In the genomic region with DNA sequence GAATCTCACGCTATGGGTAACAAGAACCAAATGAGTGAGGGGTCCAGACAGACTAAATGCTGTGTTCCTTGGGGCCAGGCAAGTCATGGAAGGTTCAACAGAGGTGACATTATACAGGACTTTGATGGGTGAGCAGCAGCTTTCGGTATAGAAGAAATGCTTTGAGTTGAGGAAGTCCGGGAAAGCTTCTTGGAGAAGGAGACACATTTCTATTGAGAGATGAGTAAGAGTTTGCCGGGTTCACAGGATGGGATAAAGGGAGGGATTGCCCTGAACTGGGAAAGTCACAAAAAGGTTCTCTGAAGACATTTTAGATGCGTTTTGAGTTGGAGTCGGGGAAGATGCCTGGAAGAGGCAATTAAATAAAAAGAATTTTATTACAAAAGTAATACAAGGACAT, we compare ENCODE assay signal across 9 cellular contexts. TPM values are rescaled to one million over a fixed set of nuclear protein-coding genes. Genes with fewer than 3 reads are reported as not detected.
A peak's percentile ranks its signal among the peaks of the same experiment; 100 is the strongest.
DNase-seq lines count a peak whose midpoint lies in the region; TF ChIP-seq lines count a peak whose summit lies in the region.
"Had no signal": no experiment of that assay in that cellular context is flagged by ENCODE, and none has a peak within 500 bp of the region (broad histone marks: within the 10 kb centered on the region; RNA-seq: fewer than 3 reads in every experiment).

No MANE protein-coding gene starts in this region.

- H3K36me3 Mint-ChIP-seq in Calu3 (ENCODE audit: insufficient read depth, unreplicated experiment), result peaks cover 19% of the 10 kb centered on the region

- H3K4me1 ChIP-seq in parathyroid adenoma, result no peaks in the 10 kb centered on the region

- no peaks in the 10 kb centered on the region for H3K9me3 ChIP-seq in parathyroid adenoma (ENCODE audit: control insufficient read depth, low read length)

- DNase-seq in Calu3 (no peak), RKO (ENCODE audit: low spot score) (peak; percentile 54), epithelial cell of esophagus (ENCODE audit: low read depth) (no peak), NCI-H2107 (lab: John Stamatoyannopoulos, UW) (no peak), NCI-H524 treated with DMSO at 0.1 percent for 48 hours (lab: John Stamatoyannopoulos, UW) (no peak), DMS153 (lab: John Stamatoyannopoulos, UW) (no peak), NCI-H2227 treated with DMSO at 0.1 percent for 48 hours (lab: John Stamatoyannopoulos, UW) (no peak)

- CTCF ChIA-PET in Calu3 (lab: Charles Lee), result interaction anchor here (0.6 to 1.5 kb wide), 2 partner anchors 209 to 263 kb away, joined by 4 read pairs; no protein-coding TSS in a partner anchor

- H3K79me2 ChIP-seq in parathyroid adenoma, result no peaks in the 10 kb centered on the region

- H3K4me3 ChIP-seq in epithelial cell of esophagus (ENCODE audit: low read length) (peak overlapping the region; percentile 68), parathyroid adenoma (ENCODE audit: low read depth, low read length) (peak overlapping the region; percentile 79)

- TF ChIP-seq CTCF in Calu3 (IDR thresholded peaks at IDR 0.05; ENCODE audit: unreplicated experiment) (no peak), epithelial cell of esophagus (IDR thresholded peaks at IDR 0.05; ENCODE audit: insufficient read depth, low read depth, low read length, missing control alignments) (no peak), parathyroid adenoma (IDR thresholded peaks at IDR 0.05) (no peak)

- no peaks in the 10 kb centered on the region for H3K9me3 Mint-ChIP-seq in Calu3 (ENCODE audit: low read depth, unreplicated experiment)

- peak overlapping the region; percentile 91 for H2AFZ ChIP-seq in parathyroid adenoma

- H3K9ac ChIP-seq in parathyroid adenoma, result no peak overlapping the region

- H3K27ac Mint-ChIP-seq in Calu3 (ENCODE audit: unreplicated experiment), result peak overlapping the region; percentile 24

- no peaks in the 10 kb centered on the region for H3K36me3 ChIP-seq in parathyroid adenoma (ENCODE audit: control insufficient read depth, insufficient read depth, low read length)

- peaks cover 18% of the 10 kb centered on the region for H3K27me3 Mint-ChIP-seq in Calu3 (ENCODE audit: unreplicated experiment)

- no peak overlapping the region for H3K27ac ChIP-seq in parathyroid adenoma
- H3K27ac ChIP-seq: epithelial cell of prostate had no signal

- TSS peak; percentile 83 for BruUV-seq in Calu3 (replicated peaks; lab: Mats Ljungman, UMichigan)

- H3K4me3 Mint-ChIP-seq in Calu3 (ENCODE audit: low read depth, unreplicated experiment), result peak overlapping the region; percentile 61

- intact Hi-C loops in Calu3 (cut with micrococcal nuclease; ENCODE audit: unreplicated experiment), result no loop called here

- peak overlapping the region; percentile 93 for H3K4me2 ChIP-seq in parathyroid adenoma (ENCODE audit: low read length)

- no peaks in the 10 kb centered on the region for H3K27me3 ChIP-seq in parathyroid adenoma (ENCODE audit: control insufficient read depth, insufficient read depth, low read length)

- H3K4me1 Mint-ChIP-seq in Calu3 (ENCODE audit: low read depth, unreplicated experiment), result peaks cover 9% of the 10 kb centered on the region

RNA-seq across cellular contexts. Expression of gene AZIN2, which starts 0.6 kb away (rescaled TPM):
- 3.3 and 3.6 TPM in 2 replicates for total RNA-seq in Calu3 (2022)

RNA-seq across cellular contexts. Expression of gene AK2, which starts 43.7 kb away (rescaled TPM):
- 226 and 233 TPM in 2 replicates for total RNA-seq in Calu3 (2022)
